Comparison of ENCODE assay signal across 8 cellular contexts in the genomic region with DNA sequence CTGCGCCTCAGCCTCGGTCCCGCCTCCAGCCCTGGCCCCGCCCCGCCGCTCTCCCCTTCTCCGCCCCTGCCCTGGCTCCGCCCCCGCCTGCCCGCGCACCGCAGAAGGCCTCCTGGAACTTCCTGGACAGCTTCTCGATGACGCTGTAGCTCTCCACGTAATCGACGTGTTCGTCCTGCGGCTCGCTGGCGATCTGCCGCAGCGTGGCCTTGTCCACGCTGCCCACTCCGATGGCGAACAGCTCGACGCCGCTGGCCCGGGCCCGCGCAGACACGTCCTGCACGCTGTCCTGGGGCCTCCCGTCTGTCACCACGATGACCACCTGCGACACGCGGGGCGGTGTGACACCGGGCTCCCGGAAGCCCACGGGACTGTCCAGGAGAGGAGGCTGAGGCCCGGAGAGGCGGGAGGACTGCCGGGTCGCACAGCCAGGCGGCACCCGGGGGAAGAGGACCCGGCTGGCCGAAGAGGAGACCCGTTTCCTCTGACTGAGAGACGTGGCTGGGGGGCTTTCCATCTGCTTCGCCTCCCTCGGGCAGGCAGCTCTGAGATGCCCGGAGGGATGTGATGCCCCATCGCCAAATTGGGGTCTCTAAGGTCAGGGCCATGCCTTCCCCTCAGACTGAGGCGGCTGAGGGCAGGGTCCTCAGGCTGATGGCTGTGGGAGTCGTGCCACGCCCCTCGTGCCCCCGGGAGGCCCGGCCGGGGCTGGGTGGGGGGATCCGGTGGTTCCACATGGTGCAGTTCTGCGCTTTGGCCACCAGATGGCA. TPM values are rescaled to one million over a fixed set of nuclear protein-coding genes. Genes with fewer than 3 reads are reported as not detected.
A peak's percentile ranks its signal among the peaks of the same experiment; 100 is the strongest.
DNase-seq lines count a peak whose midpoint lies in the region; ATAC-seq and TF ChIP-seq lines count a peak whose summit lies in the region.

No MANE protein-coding gene starts in this region.

- peaks cover 9% of the 10 kb centered on the region for H3K4me1 Mint-ChIP-seq in chondrocyte (ENCODE audit: low read depth)

- peak; percentile 100 for TF ChIP-seq CTCF in chondrocyte (IDR thresholded peaks at IDR 0.05)

- peak overlapping the region; percentile 93 for H3K27ac Mint-ChIP-seq in chondrocyte (ENCODE audit: unreplicated experiment)

- H3K27me3 Mint-ChIP-seq in chondrocyte (ENCODE audit: low read depth): no peaks in the 10 kb centered on the region

- DNase-seq in NK-92 treated with Interleukin-12 subunit alpha and Interleukin-12 subunit beta, amount 100 ng/mL, for 24 hours (lab: John Stamatoyannopoulos, UW): peak; percentile 74
- no peak for DNase-seq in NK-92 (lab: John Stamatoyannopoulos, UW; ENCODE audit: unreplicated experiment)
- DNase-seq in NCI-H2196 treated with DMSO at 0.1 percent for 48 hours (lab: John Stamatoyannopoulos, UW; ENCODE audit: unreplicated experiment): peak; percentile 97
- DNase-seq in activated CD4-positive, alpha-beta T cell treated with anti-CD3 and anti-CD28 coated beads for 24 hours (ENCODE audit: low read depth in 2 of 2): peak; percentile 71 to 75
- DNase-seq in chondrocyte (ENCODE audit: low spot score): peak; percentile 98
- DNase-seq in left kidney (ENCODE audit: low read depth, low spot score): peak; percentile 98
- DNase-seq in stimulated activated CD4-positive, alpha-beta T cell treated with anti-CD3 and anti-CD28 coated beads, Interleukin-1b, Interleukin-23, amount 100 ng/mL, for 48 hours: peak; percentile 84

- H3K36me3 Mint-ChIP-seq in chondrocyte (ENCODE audit: low read depth): peaks cover under 1% of the 10 kb centered on the region

- H3K9me3 Mint-ChIP-seq in chondrocyte (ENCODE audit: low read depth): peaks cover 4% of the 10 kb centered on the region

- ATAC-seq in HG03039 (IDR thresholded peaks at IDR 0.05; ENCODE audit: unreplicated experiment): peak; percentile 49

- H3K4me3 Mint-ChIP-seq in chondrocyte (ENCODE audit: unreplicated experiment): peak overlapping the region; percentile 81

RNA-seq across cellular contexts. Expression of gene MATN1, which starts 4.6 kb away (rescaled TPM):
- 0.19 to 0.82 TPM (median 0.47 TPM) in 3 replicates for total RNA-seq in chondrocyte

RNA-seq across cellular contexts. Expression of gene LAPTM5, which starts 38.8 kb away (rescaled TPM):
- total RNA-seq in chondrocyte: 0.15 to 0.17 TPM in 2 of 3 replicates, not detected in the other
